8 cellular contexts compared by ENCODE assay signal in genomic region chr10:72354356-72355213, GRCh38. TPM values are rescaled to one million over a fixed set of nuclear protein-coding genes. Genes with fewer than 3 reads are reported as not detected.
DNase-seq lines count a peak whose midpoint lies in the region; ATAC-seq and TF ChIP-seq lines count a peak whose summit lies in the region.

DNAJB12 (minus strand) TSS chr10:72354919; CDS start chr10:72354897, 22 bp downstream.

- H3K4me1 ChIP-seq in left lung, result peaks cover 9 to 30% of the 10 kb centered on the region in 2 donors

- intact Hi-C loops in left lung (cut with DNase I), result no loop called here

- DNase-seq in CD1c-positive myeloid dendritic cell (ENCODE audit: extremely low spot score), result peak; percentile 96
- peak; percentile 97 for DNase-seq in NCI-H82 (lab: John Stamatoyannopoulos, UW)
- DNase-seq in activated CD4-positive, alpha-beta T cell treated with anti-CD3 and anti-CD28 coated beads, Interleukin-2, amount 50 U/mL, for 48 hours, result peak; percentile 89 to 91
- peak; percentile 97 for DNase-seq in dermis blood vessel endothelial cell
- DNase-seq in left lung, result peak; percentile 91 to 95
- peak; percentile 84 for DNase-seq in stimulated activated CD4-positive, alpha-beta T cell treated with anti-CD3 and anti-CD28 coated beads, Interleukin-2, amount 100 ng/mL, for 4 hours (ENCODE audit: low read depth)

- H3K9me3 ChIP-seq in left lung, result no peaks in the 10 kb centered on the region

- H3K36me3 ChIP-seq in left lung, result peaks cover 0 to 22% of the 10 kb centered on the region in 2 donors

- peak within 1 kb of the TSS; percentile 94 to 97 for H3K27ac ChIP-seq in left lung

- no peaks in the 10 kb centered on the region for H3K27me3 ChIP-seq in left lung

- TF ChIP-seq CTCF in left lung (IDR thresholded peaks at IDR 0.05), result peak in 1 of 2 donors; percentile 5

- ATAC-seq in GM19438 (IDR thresholded peaks at IDR 0.05; ENCODE audit: low read depth, unreplicated experiment) (peak; percentile 70), HG03571 (IDR thresholded peaks at IDR 0.05; ENCODE audit: unreplicated experiment) (peak; percentile 74), left lung (peak; percentile 93)

- H3K4me3 ChIP-seq in left lung, result peak within 1 kb of the TSS; percentile 75 to 96

RNA-seq across cellular contexts. Expression of gene DNAJB12, which starts in this region (rescaled TPM):
- total RNA-seq in dermis blood vessel endothelial cell (25.9 and 35.9 TPM in 2 replicates), left lung (10 to 100 TPM; 30.9 to 38.9 TPM)

Comparison
In these comparisons a context has a peak if more than half of its experiments do, and no peak if none do; other contexts are left out.
1. Peak in every context shown above with its lines: DNase-seq, ATAC-seq, H3K4me3 ChIP-seq and H3K27ac ChIP-seq.